In genomic region chr9:124284237-124284831, GRCh38 we compare ENCODE assay signal across 1 cellular context.
TF ChIP-seq lines count a peak whose summit lies in the region.

No MANE protein-coding gene starts in this region.

TF ChIP-seq in A549, 52 proteins besides CTCF, POLR2A, EP300 and RAD21 (continued from another document):
- 0 out of 4 replicates have a peak, but pooled peaks of 1 of the 2 experiments have one; percentile 18 for TF ChIP-seq CEBPB (IDR thresholded peaks at IDR 0.05)
- TF ChIP-seq, protein P1, sequence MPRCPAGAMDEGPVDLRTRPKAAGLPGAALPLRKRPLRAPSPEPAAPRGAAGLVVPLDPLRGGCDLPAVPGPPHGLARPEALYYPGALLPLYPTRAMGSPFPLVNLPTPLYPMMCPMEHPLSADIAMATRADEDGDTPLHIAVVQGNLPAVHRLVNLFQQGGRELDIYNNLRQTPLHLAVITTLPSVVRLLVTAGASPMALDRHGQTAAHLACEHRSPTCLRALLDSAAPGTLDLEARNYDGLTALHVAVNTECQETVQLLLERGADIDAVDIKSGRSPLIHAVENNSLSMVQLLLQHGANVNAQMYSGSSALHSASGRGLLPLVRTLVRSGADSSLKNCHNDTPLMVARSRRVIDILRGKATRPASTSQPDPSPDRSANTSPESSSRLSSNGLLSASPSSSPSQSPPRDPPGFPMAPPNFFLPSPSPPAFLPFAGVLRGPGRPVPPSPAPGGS (IDR thresholded peaks at IDR 0.05): no peak
- TF ChIP-seq PBX3 (IDR thresholded peaks at IDR 0.05): no peak
- no peak for TF ChIP-seq SMC3 (IDR thresholded peaks at IDR 0.05)
- no peak for TF ChIP-seq CHD2 (IDR thresholded peaks at IDR 0.05; ENCODE audit: low read length, partially characterized antibody)
- TF ChIP-seq FOXS1 (CRISPR knock-in tag; IDR thresholded peaks at IDR 0.05): 0 out of 2 replicates have a peak, but pooled peaks have one; percentile 43
- no peak for TF ChIP-seq ZSCAN20 (CRISPR knock-in tag; IDR thresholded peaks at IDR 0.05)
- no peak for TF ChIP-seq NFE2L2 (conservative IDR thresholded peaks at IDR 0.05; ENCODE audit: low read length)
- TF ChIP-seq EHMT2 (IDR thresholded peaks at IDR 0.05; ENCODE audit: low read depth): peak; percentile 39; the same call in 1 of the 2 replicates
- TF ChIP-seq HDAC2 (IDR thresholded peaks at IDR 0.05): no peak
- TF ChIP-seq POLR2AphosphoS2 (conservative IDR thresholded peaks at IDR 0.05; ENCODE audit: low read length): no peak
- no peak for TF ChIP-seq USF2 (IDR thresholded peaks at IDR 0.05)
- TF ChIP-seq GATA3 (IDR thresholded peaks at IDR 0.05; ENCODE audit: borderline replicate concordance): no peak; the same call in 1 of the 2 replicates
- TF ChIP-seq EHF (CRISPR knock-in tag; IDR thresholded peaks at IDR 0.05): no peak
- no peak for TF ChIP-seq JUNB (IDR thresholded peaks at IDR 0.05)
- TF ChIP-seq, protein P2, sequence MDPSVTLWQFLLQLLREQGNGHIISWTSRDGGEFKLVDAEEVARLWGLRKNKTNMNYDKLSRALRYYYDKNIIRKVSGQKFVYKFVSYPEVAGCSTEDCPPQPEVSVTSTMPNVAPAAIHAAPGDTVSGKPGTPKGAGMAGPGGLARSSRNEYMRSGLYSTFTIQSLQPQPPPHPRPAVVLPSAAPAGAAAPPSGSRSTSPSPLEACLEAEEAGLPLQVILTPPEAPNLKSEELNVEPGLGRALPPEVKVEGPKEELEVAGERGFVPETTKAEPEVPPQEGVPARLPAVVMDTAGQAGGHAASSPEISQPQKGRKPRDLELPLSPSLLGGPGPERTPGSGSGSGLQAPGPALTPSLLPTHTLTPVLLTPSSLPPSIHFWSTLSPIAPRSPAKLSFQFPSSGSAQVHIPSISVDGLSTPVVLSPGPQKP (IDR thresholded peaks at IDR 0.05; ENCODE audit: low read depth, low read length): no peak
- no peak for TF ChIP-seq NPAS2 (CRISPR knock-in tag; IDR thresholded peaks at IDR 0.05; ENCODE audit: borderline replicate concordance)
- no peak; the same call in 1 of the 2 replicates for TF ChIP-seq HOXB5 (CRISPR knock-in tag; IDR thresholded peaks at IDR 0.05)
- TF ChIP-seq FOSB (CRISPR knock-in tag; IDR thresholded peaks at IDR 0.05): no peak
